Comparison of ENCODE assay signal across 21 cellular contexts in the genomic region with DNA sequence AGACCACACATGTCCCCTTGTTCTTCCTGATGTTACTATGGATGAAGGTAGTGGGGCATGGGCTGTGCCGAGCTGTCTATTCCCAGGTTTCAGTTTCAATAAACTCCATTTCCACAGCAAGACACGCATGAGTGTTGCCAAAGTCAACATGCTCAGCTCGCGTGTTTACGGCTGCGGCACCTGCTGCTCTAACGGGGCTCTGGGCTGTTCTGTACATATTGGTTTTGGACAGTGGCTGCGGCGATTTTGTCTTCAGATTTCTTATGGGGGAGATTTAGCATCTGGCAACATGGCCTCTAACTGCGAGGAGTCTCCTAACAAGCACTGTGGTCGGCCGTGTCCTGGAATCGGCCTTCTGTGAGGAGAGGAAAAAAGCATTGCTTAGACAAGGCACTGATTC. TPM values are rescaled to one million over a fixed set of nuclear protein-coding genes. Genes with fewer than 3 reads are reported as not detected.
DNase-seq lines count a peak whose midpoint lies in the region; ATAC-seq and TF ChIP-seq lines count a peak whose summit lies in the region.
"Had no signal": no experiment of that assay in that cellular context is flagged by ENCODE, and none has a peak within 500 bp of the region (broad histone marks: within the 10 kb centered on the region; RNA-seq: fewer than 3 reads in every experiment).

No MANE protein-coding gene starts in this region.

- peak overlapping the region in 1 of 2 donors; percentile 47 for H3K4me3 ChIP-seq in ascending aorta
- no peak overlapping the region for H3K4me3 ChIP-seq in mucosa of descending colon
- no peak overlapping the region for H3K4me3 ChIP-seq in naive thymus-derived CD4-positive, alpha-beta T cell (ENCODE audit: low read length)
- H3K4me3 ChIP-seq in lower lobe of right lung, result no peak overlapping the region
- H3K4me3 ChIP-seq: GM23248, left lung had no signal

- POLR2A ChIA-PET in naive thymus-derived CD4-positive, alpha-beta T cell (lab: Charles Lee), result no interaction called here

- no peak overlapping the region for H3K4me3 Mint-ChIP-seq in naive thymus-derived CD4-positive, alpha-beta T cell
- H3K4me3 Mint-ChIP-seq: CD14-positive monocyte; effector memory CD8-positive, alpha-beta T cell had no signal

- H3K9me3 ChIP-seq in ascending aorta (no peaks in the 10 kb centered on the region), mucosa of descending colon (no peaks in the 10 kb centered on the region), lower lobe of right lung (no peaks in the 10 kb centered on the region)
- no peaks in the 10 kb centered on the region for H3K9me3 ChIP-seq in naive thymus-derived CD4-positive, alpha-beta T cell (ENCODE audit: control insufficient read depth in 2 of 3, low read length in 3 of 3)
- H3K9me3 ChIP-seq: left lung had no signal

- H3K36me3 ChIP-seq in ascending aorta (no peaks in the 10 kb centered on the region), mucosa of descending colon (ENCODE audit: low read depth) (no peaks in the 10 kb centered on the region), lower lobe of right lung (no peaks in the 10 kb centered on the region)
- H3K36me3 ChIP-seq in naive thymus-derived CD4-positive, alpha-beta T cell (ENCODE audit: control insufficient read depth in 2 of 3, insufficient read depth in 3 of 3, low read length in 3 of 3), result no peaks in the 10 kb centered on the region
- H3K36me3 ChIP-seq: left lung had no signal

- H3K27me3 ChIP-seq in ascending aorta (no peaks in the 10 kb centered on the region), lower lobe of right lung (ENCODE audit: low read depth) (no peaks in the 10 kb centered on the region)
- no peaks in the 10 kb centered on the region for H3K27me3 ChIP-seq in naive thymus-derived CD4-positive, alpha-beta T cell (ENCODE audit: control insufficient read depth in 2 of 2, insufficient read depth in 2 of 2, low read length in 2 of 2)
- H3K27me3 ChIP-seq: left lung had no signal

- H3K4me1 ChIP-seq in ascending aorta (peaks cover 17 to 32% of the 10 kb centered on the region in 2 donors), mucosa of descending colon (ENCODE audit: low read depth) (peaks cover 7% of the 10 kb centered on the region), lower lobe of right lung (peaks cover 18% of the 10 kb centered on the region)
- H3K4me1 ChIP-seq in naive thymus-derived CD4-positive, alpha-beta T cell (ENCODE audit: control insufficient read depth in 2 of 2, insufficient read depth in 2 of 2, low read length in 2 of 2), result peaks cover 0 to 7% of the 10 kb centered on the region in 2 donors

- ATAC-seq in mucosa of descending colon, result peak; percentile 43
- no peak for ATAC-seq in naive thymus-derived CD4-positive, alpha-beta T cell
- no peak for ATAC-seq in HG02759 (IDR thresholded peaks at IDR 0.05; ENCODE audit: unreplicated experiment)
- no peak for ATAC-seq in HG03280 (IDR thresholded peaks at IDR 0.05; ENCODE audit: unreplicated experiment)
- no peak for ATAC-seq in lower lobe of right lung
- ATAC-seq: effector memory CD8-positive, alpha-beta T cell; left lung had no signal

- DNase-seq in COR-L47 (lab: John Stamatoyannopoulos, UW), result peak; percentile 47
- DNase-seq in NCI-H1105 treated with DMSO at 0.1 percent for 48 hours (lab: John Stamatoyannopoulos, UW), result peak; percentile 58
- DNase-seq in ascending aorta (ENCODE audit: low spot score in 2 of 2), result no peak
- DNase-seq in mucosa of descending colon, result peak in 1 of 3 donors; percentile 26
- no peak for DNase-seq in naive thymus-derived CD4-positive, alpha-beta T cell
- DNase-seq in lower lobe of right lung, result no peak
- DNase-seq: activated CD4-positive, alpha-beta T cell treated with anti-CD3 and anti-CD28 coated beads, Interleukin-2, amount 50 U/mL, for 1 hour; activated CD8-positive, alpha-beta memory T cell treated with anti-CD3 and anti-CD28 coated beads, Interleukin-2, amount 50 U/mL, for 48 hours; activated gamma-delta T cell treated with Interleukin-2 at 50 U/mL for 16 hours; amniotic stem cell; DMS153; effector memory CD8-positive, alpha-beta T cell; GM23248; KG1; NCI-H446; Right ventricle myocardium superior; stimulated activated CD4-positive, alpha-beta T cell treated with anti-CD3 and anti-CD28 coated beads, Interleukin-15, amount 100 ng/mL, for 24 hours had no signal

- peaks cover 0 to 5% (median 2%) of the 10 kb centered on the region in 7 donors for H3K4me1 Mint-ChIP-seq in naive thymus-derived CD4-positive, alpha-beta T cell
- H3K4me1 Mint-ChIP-seq: CD14-positive monocyte had no signal

- TF ChIP-seq CTCF in ascending aorta (IDR thresholded peaks at IDR 0.05), result no peak
- no peak for TF ChIP-seq CTCF in mucosa of descending colon (IDR thresholded peaks at IDR 0.05)
- no peak for TF ChIP-seq CTCF in lower lobe of right lung (IDR thresholded peaks at IDR 0.05)

- peak overlapping the region; percentile 69 to 76 for H3K27ac ChIP-seq in ascending aorta
- no peak overlapping the region for H3K27ac ChIP-seq in naive thymus-derived CD4-positive, alpha-beta T cell (ENCODE audit: low read depth, low read length)
- no peak overlapping the region for H3K27ac ChIP-seq in lower lobe of right lung
- H3K27ac ChIP-seq: GM23248, left lung had no signal

- peaks cover 0 to 6% (median 0%) of the 10 kb centered on the region in 5 donors for H3K27me3 Mint-ChIP-seq in naive thymus-derived CD4-positive, alpha-beta T cell

- H3K9me3 Mint-ChIP-seq in naive thymus-derived CD4-positive, alpha-beta T cell, result peaks cover 0 to under 1% (median 0%) of the 10 kb centered on the region in 11 donors

- no peak overlapping the region for H3K27ac Mint-ChIP-seq in naive thymus-derived CD4-positive, alpha-beta T cell
- H3K27ac Mint-ChIP-seq: effector memory CD8-positive, alpha-beta T cell had no signal

- H3K36me3 Mint-ChIP-seq in naive thymus-derived CD4-positive, alpha-beta T cell, result no peaks in the 10 kb centered on the region
- H3K36me3 Mint-ChIP-seq: CD14-positive monocyte had no signal

- CTCF ChIA-PET in naive thymus-derived CD4-positive, alpha-beta T cell (lab: Charles Lee), result interaction anchor here (0.6 kb wide), 1 partner anchor 76 kb away, joined by 3 read pairs; no protein-coding TSS in a partner anchor

- intact Hi-C loops in ascending aorta (cut with DNase I), result no loop called here
- intact Hi-C loops in mucosa of descending colon (cut with DNase I, micrococcal nuclease), result no loop called here
- intact Hi-C loops in naive thymus-derived CD4-positive, alpha-beta T cell (cut with micrococcal nuclease), result no loop called here
- intact Hi-C loops in lower lobe of right lung (cut with DNase I), result no loop called here

RNA-seq across cellular contexts. Expression of gene TMEM242, which starts 58.6 kb away (rescaled TPM):
- 2.3 TPM for total RNA-seq in ascending aorta
- total RNA-seq in mucosa of descending colon, result 10 to 100 TPM; 10.0 to 14.1 (median 13.4) TPM
- 10 to 100 TPM; 11.6 to 15.6 (median 13.2) TPM for total RNA-seq in naive thymus-derived CD4-positive, alpha-beta T cell
- 10 to 100 TPM in 1 of 2 donors, 1 to 10 TPM in 1; 6.6 to 12.8 TPM for polyA plus RNA-seq in naive thymus-derived CD4-positive, alpha-beta T cell
- total RNA-seq in lower lobe of right lung, result 10.9 TPM

Comparison
In these comparisons a context has a peak if more than half of its experiments do, and no peak if none do; other contexts are left out.
1. DNase-seq: peak in COR-L47 (single experiment) and NCI-H1105 treated with DMSO at 0.1 percent for 48 hours (single experiment); none in ascending aorta (0 of 2), naive thymus-derived CD4-positive, alpha-beta T cell (0 of 9) and lower lobe of right lung (single experiment).
2. H3K27ac ChIP-seq: peak in ascending aorta (2 of 2); none in naive thymus-derived CD4-positive, alpha-beta T cell (single experiment) and lower lobe of right lung (single experiment).